34 cellular contexts compared by ENCODE assay signal in genomic region chr20:62269871-62270270, GRCh38. TPM values are rescaled to one million over a fixed set of nuclear protein-coding genes. Genes with fewer than 3 reads are reported as not detected.
"Had no signal": no experiment of that assay in that cellular context is flagged by ENCODE, and none has a peak within 500 bp of the region (broad histone marks: within the 10 kb centered on the region; RNA-seq: fewer than 3 reads in every experiment).

No MANE protein-coding gene starts in this region.

- H3K27ac Mint-ChIP-seq: activated naive CD8-positive, alpha-beta T cell; activated T-helper 2 cell treated with anti-CD3 and anti-CD28 coated beads, Interferon-gamma antibody, Interleukin-2, Interleukin-4, amounts not matched to agents 10 μg/mL and 5 μg/mL and 100 μg/mL, durations not matched to agents 14 hours and 24 hours and 36 hours; neural progenitor cell; stimulated activated naive CD8-positive, alpha-beta T cell treated with anti-CD3 and anti-CD28 coated beads, Interleukin-15, Interleukin-2, amounts not matched to agents 100 ng/mL and 50 ng/mL, for 24 hours; T-cell; T-helper 2 cell treated with Interferon-gamma antibody and Interleukin-4, amounts not matched to agents 5 μg/mL and 100 μg/mL, for 36 hours had no signal

- FAIRE-seq: astrocyte, colon, endothelial cell of umbilical vein, TTC549 had no signal

- H3K4me3 ChIP-seq: breast epithelium, left ventricle myocardium inferior, neural progenitor cell, prostate gland, tibial artery, vagina had no signal

- H3K9me3 ChIP-seq: breast epithelium, prostate gland, tibial artery, vagina had no signal

- DNase-seq: activated CD4-positive, alpha-beta T cell treated with anti-CD3 and anti-CD28 coated beads, Interleukin-2, amount 50 U/mL, for 4 hours; activated CD8-positive, alpha-beta memory T cell treated with anti-CD3 and anti-CD28 coated beads, Interleukin-2, amount 50 U/mL, for 48 hours; activated naive CD4-positive, alpha-beta T cell; activated T-cell treated with anti-CD3 and anti-CD28 coated beads, Interleukin-2, amount 50 U/mL, for 4 hours; effector memory CD4-positive, alpha-beta T cell; foreskin melanocyte; hippocampal formation; kidney glomerular epithelial cell; left ventricle myocardium inferior; mammary epithelial cell; stimulated activated CD4-positive, alpha-beta T cell treated with anti-CD3 and anti-CD28 coated beads, Interleukin-12 subunit alpha, Interleukin-12 subunit beta, amount 100 ng/mL, for 4 hours; stimulated activated CD4-positive, alpha-beta T cell treated with anti-CD3 and anti-CD28 coated beads, Interleukin-4, amount 100 ng/mL, for 4 hours; substantia nigra; T-cell; tibial artery had no signal

- H3K27me3 Mint-ChIP-seq: activated naive CD8-positive, alpha-beta T cell; central memory CD8-positive, alpha-beta T cell; stimulated activated naive CD8-positive, alpha-beta T cell treated with anti-CD3 and anti-CD28 coated beads, Interleukin-15, Interleukin-2, amounts not matched to agents 100 ng/mL and 50 ng/mL, for 24 hours; T-cell had no signal

- H3K9me3 Mint-ChIP-seq: activated T-cell treated with anti-CD3 and anti-CD28 coated beads, Interleukin-2, amount 50 U/mL, for 4 hours; activated T-helper 2 cell treated with anti-CD3 and anti-CD28 coated beads, Interferon-gamma antibody, Interleukin-2, Interleukin-4, amounts not matched to agents 10 μg/mL and 5 μg/mL and 100 μg/mL, durations not matched to agents 14 hours and 24 hours and 36 hours; central memory CD8-positive, alpha-beta T cell; stimulated activated naive CD8-positive, alpha-beta T cell treated with anti-CD3 and anti-CD28 coated beads, Interleukin-15, Interleukin-2, amounts not matched to agents 100 ng/mL and 50 ng/mL, for 24 hours; T-cell; T-helper 2 cell treated with Interferon-gamma antibody and Interleukin-4, amounts not matched to agents 5 μg/mL and 100 μg/mL, for 36 hours had no signal

- H3K4me1 ChIP-seq: breast epithelium, neural progenitor cell, prostate gland, tibial artery had no signal

- H3K27ac ChIP-seq: breast epithelium, left ventricle myocardium inferior, neural progenitor cell, prostate gland, tibial artery, vagina had no signal

- H3K4me1 Mint-ChIP-seq: neural progenitor cell, T-cell had no signal

- H3K4me2 ChIP-seq: neural progenitor cell had no signal

- H3K4me3 Mint-ChIP-seq: activated naive CD8-positive, alpha-beta T cell; activated T-cell treated with anti-CD3 and anti-CD28 coated beads, Interleukin-2, amount 50 U/mL, for 4 hours; central memory CD8-positive, alpha-beta T cell; neural progenitor cell; stimulated activated naive CD8-positive, alpha-beta T cell treated with anti-CD3 and anti-CD28 coated beads, Interleukin-15, Interleukin-2, amounts not matched to agents 100 ng/mL and 50 ng/mL, for 24 hours; T-cell; T-helper 2 cell treated with Interferon-gamma antibody and Interleukin-4, amounts not matched to agents 5 μg/mL and 100 μg/mL, for 36 hours had no signal

- H3K27me3 ChIP-seq: breast epithelium, neural progenitor cell, tibial artery, vagina had no signal

- H2AFZ ChIP-seq: neural progenitor cell had no signal

- H3K9ac ChIP-seq: neural progenitor cell had no signal

- ATAC-seq: activated T-cell treated with anti-CD3 and anti-CD28 coated beads, Interleukin-2, amount 50 U/mL, for 4 hours; esophagus mucosa; right cardiac atrium; T-cell had no signal

RNA-seq across cellular contexts. Expression of gene HRH3, which starts 49.8 kb away (rescaled TPM):
- total RNA-seq: activated CD8-positive, alpha-beta memory T cell treated with anti-CD3 and anti-CD28 coated beads for 36 hours; activated T-cell treated with anti-CD3 and anti-CD28 coated beads, Interleukin-2, amount 50 U/mL, for 4 hours; activated T-helper 2 cell treated with anti-CD3 and anti-CD28 coated beads, Interferon-gamma antibody, Interleukin-2, Interleukin-4, amounts not matched to agents 10 μg/mL and 5 μg/mL and 100 μg/mL, durations not matched to agents 14 hours and 24 hours and 36 hours; breast epithelium; dermis microvascular lymphatic vessel endothelial cell; endothelial cell of umbilical vein; esophagus mucosa; left ventricle myocardium inferior; mammary epithelial cell; mononuclear cell; osteocyte; right cardiac atrium; T-cell; vagina had no signal
- polyA plus RNA-seq: endothelial cell of umbilical vein, mammary epithelial cell, right cardiac atrium had no signal
